In genomic region chr12:1807107-1807478, GRCh38 we compare ENCODE assay signal across 1 cellular context.
TF ChIP-seq lines count a peak whose summit lies in the region.

No MANE protein-coding gene starts in this region.

TF ChIP-seq in HepG2, 621 proteins besides CTCF, POLR2A, EP300 and RAD21 (continued from another document and continues in another):
- TF ChIP-seq ZNF281 (CRISPR knock-in tag; IDR thresholded peaks at IDR 0.05; ENCODE audit: borderline replicate concordance), result no peak
- no peak for TF ChIP-seq SIN3A (IDR thresholded peaks at IDR 0.05; ENCODE audit: borderline replicate concordance, low read depth, low read length)
- TF ChIP-seq ZNF674 (CRISPR knock-in tag; IDR thresholded peaks at IDR 0.05; ENCODE audit: low read depth), result no peak
- no peak for TF ChIP-seq ZKSCAN1 (IDR thresholded peaks at IDR 0.05; ENCODE audit: low read length)
- peak; percentile 8 for TF ChIP-seq AGO2 (optimal IDR thresholded peaks at IDR 0.05; ENCODE audit: low read depth, low read length)
- peak; percentile 27; the same call in 1 of the 2 replicates for TF ChIP-seq ZFY (CRISPR knock-in tag; IDR thresholded peaks at IDR 0.05)
- no peak for TF ChIP-seq GABPA (IDR thresholded peaks at IDR 0.05; ENCODE audit: low read depth, low read length)
- peak; percentile 15; the same call in 1 of the 2 replicates for TF ChIP-seq GABPA (CRISPR knock-in tag; IDR thresholded peaks at IDR 0.05; ENCODE audit: low read depth)
- TF ChIP-seq PAXIP1 (CRISPR knock-in tag; conservative IDR thresholded peaks at IDR 0.05), result peak; percentile 66
- peak; percentile 33; the same call in 1 of the 2 replicates for TF ChIP-seq ELF3 (CRISPR knock-in tag; IDR thresholded peaks at IDR 0.05)
- TF ChIP-seq HNF4G (IDR thresholded peaks at IDR 0.05; ENCODE audit: borderline replicate concordance, low read depth, low read length), result peak; percentile 74
- no peak; the same call in 1 of the 2 replicates for TF ChIP-seq HNF4G (CRISPR knock-in tag; IDR thresholded peaks at IDR 0.05; ENCODE audit: borderline replicate concordance, low read depth)
- 0 out of 2 replicates have a peak, but pooled peaks have one; percentile 22 for TF ChIP-seq ZNF263 (CRISPR knock-in tag; IDR thresholded peaks at IDR 0.05)
- TF ChIP-seq ZSCAN30 (CRISPR knock-in tag; IDR thresholded peaks at IDR 0.05), result no peak
- peak; percentile 90 for TF ChIP-seq HNF4A (CRISPR knock-in tag; IDR thresholded peaks at IDR 0.05)
- no peak for TF ChIP-seq NR2F6 (IDR thresholded peaks at IDR 0.05)
- peak; percentile 30; the same call in 1 of the 2 replicates for TF ChIP-seq NR2F6 (CRISPR knock-in tag; IDR thresholded peaks at IDR 0.05)
- peak; percentile 42; the same call in 1 of the 2 replicates for TF ChIP-seq HOXA3 (CRISPR knock-in tag; IDR thresholded peaks at IDR 0.05)
- no peak for TF ChIP-seq PHF8 (CRISPR knock-in tag; IDR thresholded peaks at IDR 0.05)
- TF ChIP-seq TP53 (CRISPR knock-in tag; conservative IDR thresholded peaks at IDR 0.05), result 0 out of 2 replicates have a peak, but pooled peaks have one; percentile 47
- TF ChIP-seq RXRB (CRISPR knock-in tag; IDR thresholded peaks at IDR 0.05; ENCODE audit: borderline replicate concordance), result peak; percentile 37; the same call in 1 of the 2 replicates
- TF ChIP-seq HES4 (CRISPR knock-in tag; IDR thresholded peaks at IDR 0.05; ENCODE audit: borderline replicate concordance), result no peak
- TF ChIP-seq ZNF232 (CRISPR knock-in tag; IDR thresholded peaks at IDR 0.05; ENCODE audit: borderline replicate concordance), result peak; percentile 47; the same call in 1 of the 2 replicates
- no peak for TF ChIP-seq TMF1 (CRISPR knock-in tag; IDR thresholded peaks at IDR 0.05; ENCODE audit: low read depth)
- TF ChIP-seq NFKBIZ (CRISPR knock-in tag; IDR thresholded peaks at IDR 0.05), result no peak
- peak; percentile 55 for TF ChIP-seq GATAD2A (CRISPR knock-in tag; IDR thresholded peaks at IDR 0.05)
- TF ChIP-seq ZBTB21 (CRISPR knock-in tag; IDR thresholded peaks at IDR 0.05), result peak; percentile 70; the same call in 1 of the 2 replicates
- TF ChIP-seq, protein P1, sequence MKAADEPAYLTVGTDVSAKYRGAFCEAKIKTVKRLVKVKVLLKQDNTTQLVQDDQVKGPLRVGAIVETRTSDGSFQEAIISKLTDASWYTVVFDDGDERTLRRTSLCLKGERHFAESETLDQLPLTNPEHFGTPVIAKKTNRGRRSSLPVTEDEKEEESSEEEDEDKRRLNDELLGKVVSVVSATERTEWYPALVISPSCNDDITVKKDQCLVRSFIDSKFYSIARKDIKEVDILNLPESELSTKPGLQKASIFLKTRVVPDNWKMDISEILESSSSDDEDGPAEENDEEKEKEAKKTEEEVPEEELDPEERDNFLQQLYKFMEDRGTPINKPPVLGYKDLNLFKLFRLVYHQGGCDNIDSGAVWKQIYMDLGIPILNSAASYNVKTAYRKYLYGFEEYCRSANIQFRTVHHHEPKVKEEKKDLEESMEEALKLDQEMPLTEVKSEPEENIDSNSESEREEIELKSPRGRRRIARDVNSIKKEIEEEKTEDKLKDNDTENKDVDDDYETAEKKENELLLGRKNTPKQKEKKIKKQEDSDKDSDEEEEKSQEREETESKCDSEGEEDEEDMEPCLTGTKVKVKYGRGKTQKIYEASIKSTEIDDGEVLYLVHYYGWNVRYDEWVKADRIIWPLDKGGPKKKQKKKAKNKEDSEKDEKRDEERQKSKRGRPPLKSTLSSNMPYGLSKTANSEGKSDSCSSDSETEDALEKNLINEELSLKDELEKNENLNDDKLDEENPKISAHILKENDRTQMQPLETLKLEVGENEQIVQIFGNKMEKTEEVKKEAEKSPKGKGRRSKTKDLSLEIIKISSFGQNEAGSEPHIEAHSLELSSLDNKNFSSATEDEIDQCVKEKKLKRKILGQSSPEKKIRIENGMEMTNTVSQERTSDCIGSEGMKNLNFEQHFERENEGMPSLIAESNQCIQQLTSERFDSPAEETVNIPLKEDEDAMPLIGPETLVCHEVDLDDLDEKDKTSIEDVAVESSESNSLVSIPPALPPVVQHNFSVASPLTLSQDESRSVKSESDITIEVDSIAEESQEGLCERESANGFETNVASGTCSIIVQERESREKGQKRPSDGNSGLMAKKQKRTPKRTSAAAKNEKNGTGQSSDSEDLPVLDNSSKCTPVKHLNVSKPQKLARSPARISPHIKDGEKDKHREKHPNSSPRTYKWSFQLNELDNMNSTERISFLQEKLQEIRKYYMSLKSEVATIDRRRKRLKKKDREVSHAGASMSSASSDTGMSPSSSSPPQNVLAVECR (CRISPR knock-in tag; IDR thresholded peaks at IDR 0.05; ENCODE audit: borderline replicate concordance), result no peak; the same call in 1 of the 2 replicates
- TF ChIP-seq ZNF782 (CRISPR knock-in tag; IDR thresholded peaks at IDR 0.05; ENCODE audit: borderline replicate concordance), result no peak
- TF ChIP-seq CBX5 (CRISPR knock-in tag; IDR thresholded peaks at IDR 0.05; ENCODE audit: borderline replicate concordance), result no peak
- TF ChIP-seq ZBTB7A (CRISPR knock-in tag; IDR thresholded peaks at IDR 0.05), result no peak
- TF ChIP-seq KDM5B (CRISPR knock-in tag; IDR thresholded peaks at IDR 0.05; ENCODE audit: borderline replicate concordance), result no peak
- no peak for TF ChIP-seq POLR2AphosphoS5 (IDR thresholded peaks at IDR 0.05; ENCODE audit: low read depth, low read length)
- TF ChIP-seq, protein P2, sequence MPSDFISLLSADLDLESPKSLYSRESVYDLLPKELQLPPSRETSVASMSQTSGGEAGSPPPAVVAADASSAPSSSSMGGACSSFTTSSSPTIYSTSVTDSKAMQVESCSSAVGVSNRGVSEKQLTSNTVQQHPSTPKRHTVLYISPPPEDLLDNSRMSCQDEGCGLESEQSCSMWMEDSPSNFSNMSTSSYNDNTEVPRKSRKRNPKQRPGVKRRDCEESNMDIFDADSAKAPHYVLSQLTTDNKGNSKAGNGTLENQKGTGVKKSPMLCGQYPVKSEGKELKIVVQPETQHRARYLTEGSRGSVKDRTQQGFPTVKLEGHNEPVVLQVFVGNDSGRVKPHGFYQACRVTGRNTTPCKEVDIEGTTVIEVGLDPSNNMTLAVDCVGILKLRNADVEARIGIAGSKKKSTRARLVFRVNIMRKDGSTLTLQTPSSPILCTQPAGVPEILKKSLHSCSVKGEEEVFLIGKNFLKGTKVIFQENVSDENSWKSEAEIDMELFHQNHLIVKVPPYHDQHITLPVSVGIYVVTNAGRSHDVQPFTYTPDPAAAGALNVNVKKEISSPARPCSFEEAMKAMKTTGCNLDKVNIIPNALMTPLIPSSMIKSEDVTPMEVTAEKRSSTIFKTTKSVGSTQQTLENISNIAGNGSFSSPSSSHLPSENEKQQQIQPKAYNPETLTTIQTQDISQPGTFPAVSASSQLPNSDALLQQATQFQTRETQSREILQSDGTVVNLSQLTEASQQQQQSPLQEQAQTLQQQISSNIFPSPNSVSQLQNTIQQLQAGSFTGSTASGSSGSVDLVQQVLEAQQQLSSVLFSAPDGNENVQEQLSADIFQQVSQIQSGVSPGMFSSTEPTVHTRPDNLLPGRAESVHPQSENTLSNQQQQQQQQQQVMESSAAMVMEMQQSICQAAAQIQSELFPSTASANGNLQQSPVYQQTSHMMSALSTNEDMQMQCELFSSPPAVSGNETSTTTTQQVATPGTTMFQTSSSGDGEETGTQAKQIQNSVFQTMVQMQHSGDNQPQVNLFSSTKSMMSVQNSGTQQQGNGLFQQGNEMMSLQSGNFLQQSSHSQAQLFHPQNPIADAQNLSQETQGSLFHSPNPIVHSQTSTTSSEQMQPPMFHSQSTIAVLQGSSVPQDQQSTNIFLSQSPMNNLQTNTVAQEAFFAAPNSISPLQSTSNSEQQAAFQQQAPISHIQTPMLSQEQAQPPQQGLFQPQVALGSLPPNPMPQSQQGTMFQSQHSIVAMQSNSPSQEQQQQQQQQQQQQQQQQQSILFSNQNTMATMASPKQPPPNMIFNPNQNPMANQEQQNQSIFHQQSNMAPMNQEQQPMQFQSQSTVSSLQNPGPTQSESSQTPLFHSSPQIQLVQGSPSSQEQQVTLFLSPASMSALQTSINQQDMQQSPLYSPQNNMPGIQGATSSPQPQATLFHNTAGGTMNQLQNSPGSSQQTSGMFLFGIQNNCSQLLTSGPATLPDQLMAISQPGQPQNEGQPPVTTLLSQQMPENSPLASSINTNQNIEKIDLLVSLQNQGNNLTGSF (CRISPR knock-in tag; IDR thresholded peaks at IDR 0.05), result no peak
- TF ChIP-seq ZNF33A (CRISPR knock-in tag; IDR thresholded peaks at IDR 0.05; ENCODE audit: borderline replicate concordance), result no peak
- no peak for TF ChIP-seq FLYWCH1 (CRISPR knock-in tag; IDR thresholded peaks at IDR 0.05)
- peak; percentile 98 for TF ChIP-seq ZNF121 (CRISPR knock-in tag; IDR thresholded peaks at IDR 0.05)
- peak; percentile 15; the same call in 1 of the 2 replicates for TF ChIP-seq ETV5 (CRISPR knock-in tag; IDR thresholded peaks at IDR 0.05; ENCODE audit: borderline replicate concordance)
- TF ChIP-seq ZBTB38 (CRISPR knock-in tag; IDR thresholded peaks at IDR 0.05), result peak; percentile 88
- no peak for TF ChIP-seq RFXAP (CRISPR knock-in tag; IDR thresholded peaks at IDR 0.05; ENCODE audit: borderline replicate concordance)
- TF ChIP-seq MLX (CRISPR knock-in tag; IDR thresholded peaks at IDR 0.05), result no peak
- peak; percentile 55; the same call in 1 of the 2 replicates for TF ChIP-seq MED1 (CRISPR knock-in tag; IDR thresholded peaks at IDR 0.05)
- TF ChIP-seq GLMP (CRISPR knock-in tag; IDR thresholded peaks at IDR 0.05; ENCODE audit: borderline replicate concordance), result no peak
- TF ChIP-seq ESRRA (CRISPR knock-in tag; IDR thresholded peaks at IDR 0.05; ENCODE audit: low read depth), result 0 out of 2 replicates have a peak, but pooled peaks have one; percentile 48
- peak; percentile 44; the same call in 1 of the 2 replicates for TF ChIP-seq ZMYM2 (CRISPR knock-in tag; IDR thresholded peaks at IDR 0.05)
- no peak for TF ChIP-seq ZNF740 (CRISPR knock-in tag; IDR thresholded peaks at IDR 0.05)
- 0 out of 2 replicates have a peak, but pooled peaks have one; percentile 9 for TF ChIP-seq STAG1 (CRISPR knock-in tag; IDR thresholded peaks at IDR 0.05)
- no peak for TF ChIP-seq SRF (IDR thresholded peaks at IDR 0.05; ENCODE audit: low read depth, low read length)
